In genomic region chr1:145995964-145996432, GRCh38 we compare ENCODE assay signal across 6 cellular contexts. TPM values are rescaled to one million over a fixed set of nuclear protein-coding genes. Genes with fewer than 3 reads are reported as not detected.
DNase-seq lines count a peak whose midpoint lies in the region; ATAC-seq, FAIRE-seq and TF ChIP-seq lines count a peak whose summit lies in the region.

No MANE protein-coding gene starts in this region.

- no peaks in the 10 kb centered on the region for H3K27me3 ChIP-seq in HUES6 (ENCODE audit: control insufficient read depth, insufficient read depth, low read length)
- no peaks in the 10 kb centered on the region for H3K27me3 ChIP-seq in adrenal gland

- ATAC-seq in naive thymus-derived CD8-positive, alpha-beta T cell, result no peak
- ATAC-seq in GM18517 (IDR thresholded peaks at IDR 0.05; ENCODE audit: unreplicated experiment), result no peak

- H3K9ac ChIP-seq in HUES6 (ENCODE audit: low read length), result peak overlapping the region; percentile 94

- H3K4me3 Mint-ChIP-seq in naive thymus-derived CD8-positive, alpha-beta T cell, result peak overlapping the region; percentile 91 to 100 (median 99)

- H3K36me3 ChIP-seq in HUES6 (ENCODE audit: control insufficient read depth, insufficient read depth, low read length), result peaks cover 30% of the 10 kb centered on the region
- peaks cover 0 to 36% of the 10 kb centered on the region in 2 donors for H3K36me3 ChIP-seq in adrenal gland (replicated peaks in 1 of 2)

- H3K4me1 ChIP-seq in HUES6 (ENCODE audit: control insufficient read depth, insufficient read depth, low read length) (peaks cover 23% of the 10 kb centered on the region), adrenal gland (replicated peaks in 1 of 2) (peaks cover 36 to 51% of the 10 kb centered on the region in 2 donors)

- no peak for TF ChIP-seq POLR2A in adrenal gland (IDR thresholded peaks at IDR 0.05)

- H3K27ac ChIP-seq in HUES6 (ENCODE audit: low read depth, low read length) (peak overlapping the region; percentile 81), adrenal gland (peak overlapping the region; percentile 83 to 94 (median 91))

- peaks cover 0 to 8% (median 0%) of the 10 kb centered on the region in 9 donors for H3K9me3 Mint-ChIP-seq in naive thymus-derived CD8-positive, alpha-beta T cell

- intact Hi-C loops in adrenal gland (cut with DNase I), result no loop called here

- FAIRE-seq in GM19239 (lab: Jason Lieb, UNC), result no peak

- H3K4me1 Mint-ChIP-seq in naive thymus-derived CD8-positive, alpha-beta T cell, result peaks cover 33 to 73% (median 52%) of the 10 kb centered on the region in 4 donors

- peak overlapping the region; percentile 95 to 100 (median 99) for H3K27ac Mint-ChIP-seq in naive thymus-derived CD8-positive, alpha-beta T cell

- H3K4me3 ChIP-seq in HUES6 (ENCODE audit: low read depth, low read length) (peak overlapping the region; percentile 96), adrenal gland (peak overlapping the region; percentile 13 to 92 (median 74))

- POLR2A ChIA-PET in naive thymus-derived CD8-positive, alpha-beta T cell (lab: Charles Lee), result interaction anchor here (1.0 to 30.6 kb wide), 11 partner anchors 5 to 151 kb away, joined by 3 to 1573 read pairs (median 39); partner anchors contain the start of genes ANKRD34A, LIX1L, NUDT17 and PEX11B

- TF ChIP-seq CTCF in adrenal gland (IDR thresholded peaks at IDR 0.05), result no peak

- H3K9me3 ChIP-seq in HUES6 (ENCODE audit: control insufficient read depth, insufficient read depth, low read depth, low read length) (no peaks in the 10 kb centered on the region), adrenal gland (replicated peaks in 1 of 3) (no peaks in the 10 kb centered on the region)

- H3K27me3 Mint-ChIP-seq in naive thymus-derived CD8-positive, alpha-beta T cell, result no peaks in the 10 kb centered on the region

- H3K36me3 Mint-ChIP-seq in naive thymus-derived CD8-positive, alpha-beta T cell, result peaks cover 45 to 54% (median 48%) of the 10 kb centered on the region in 3 donors

- WGBS in adrenal gland, 4 donors, result 0 to 1% (median 0%) methylated on average over 13 of the region's 13 CpGs

- DNase-seq in adrenal gland, result peak in 5 of 7 donors; percentile 31 to 84 (median 57)
- DNase-seq in naive thymus-derived CD8-positive, alpha-beta T cell, result no peak
- no peak for DNase-seq in GM19239 (ENCODE audit: insufficient read length, low spot score)
- no peak for DNase-seq in stimulated activated naive CD4-positive, alpha-beta T cell treated with Interleukin-2 at 50 U/mL for 16 hours (lab: John Stamatoyannopoulos, UW)

RNA-seq across cellular contexts. Expression of gene TXNIP, which starts 0.4 kb away (rescaled TPM):
- total RNA-seq in adrenal gland, result 1,000 to 10,000 TPM in 4 of 8 donors, 100 to 1,000 TPM in 4; 202 to 2,069 (median 1,016) TPM
- polyA plus RNA-seq in adrenal gland, result 100 to 1,000 TPM; 231 to 486 (median 342) TPM
- 100 to 1,000 TPM; 836 to 848 TPM for total RNA-seq in naive thymus-derived CD8-positive, alpha-beta T cell
- 1,000 to 10,000 TPM; 4,009 to 5,114 (median 5,016) TPM for polyA plus RNA-seq in naive thymus-derived CD8-positive, alpha-beta T cell

RNA-seq across cellular contexts. Expression of gene HJV, which starts 25.5 kb away (rescaled TPM):
- total RNA-seq in adrenal gland, result 1 to 10 TPM in 1 of 8 donors, under 1 TPM in 4, not detected in 3; 0.11 to 1.7 (median 0.41) TPM
- under 1 TPM in 2 of 3 donors, not detected in 1; 0.07 to 0.11 TPM for polyA plus RNA-seq in adrenal gland
- total RNA-seq in naive thymus-derived CD8-positive, alpha-beta T cell, result not detected
- not detected for polyA plus RNA-seq in naive thymus-derived CD8-positive, alpha-beta T cell

RNA-seq across cellular contexts. Expression of gene POLR3GL, which starts 31.5 kb away (rescaled TPM):
- total RNA-seq in adrenal gland, result 10 to 100 TPM; 18.4 to 35.2 (median 29.4) TPM
- polyA plus RNA-seq in adrenal gland, result 10 to 100 TPM; 36.0 to 48.7 (median 44.9) TPM
- 10 to 100 TPM; 32.5 to 34.4 TPM for total RNA-seq in naive thymus-derived CD8-positive, alpha-beta T cell
- 100 to 1,000 TPM in 1 of 3 donors, 10 to 100 TPM in 2; 98.4 to 101 (median 98.6) TPM for polyA plus RNA-seq in naive thymus-derived CD8-positive, alpha-beta T cell

RNA-seq across cellular contexts. Expression of gene ANKRD34A, which starts 31.6 kb away (rescaled TPM):
- total RNA-seq in adrenal gland, result 1 to 10 TPM in 4 of 8 donors, under 1 TPM in 4; 0.24 to 2.5 (median 1.0) TPM
- 1 to 10 TPM in 2 of 3 donors, under 1 TPM in 1; 0.59 to 1.0 (median 1.0) TPM for polyA plus RNA-seq in adrenal gland
- total RNA-seq in naive thymus-derived CD8-positive, alpha-beta T cell, result 1 to 10 TPM in 1 of 2 experiments, under 1 TPM in 1; 0.96 to 1.6 TPM
- polyA plus RNA-seq in naive thymus-derived CD8-positive, alpha-beta T cell, result under 1 TPM; 0.12 to 0.38 (median 0.25) TPM

RNA-seq across cellular contexts. Expression of gene LIX1L, which starts 38.2 kb away (rescaled TPM):
- 10 to 100 TPM; 31.5 to 61.2 (median 45.3) TPM for total RNA-seq in adrenal gland
- polyA plus RNA-seq in adrenal gland, result 10 to 100 TPM in 2 of 3 donors, 1 to 10 TPM in 1; 9.6 to 27.5 (median 10.4) TPM
- total RNA-seq in naive thymus-derived CD8-positive, alpha-beta T cell, result 10 to 100 TPM; 54.6 to 59.4 TPM
- polyA plus RNA-seq in naive thymus-derived CD8-positive, alpha-beta T cell, result 10 to 100 TPM; 26.3 to 31.7 (median 29.3) TPM

Comparison
In these comparisons a context has a peak if more than half of its experiments do, and no peak if none do; other contexts are left out.
1. DNase-seq: peak in adrenal gland (5 of 7); none in naive thymus-derived CD8-positive, alpha-beta T cell (0 of 10), GM19239 (single experiment) and stimulated activated naive CD4-positive, alpha-beta T cell treated with Interleukin-2 at 50 U/mL for 16 hours (single experiment).